Comparison of ENCODE assay signal across 1 cellular context in genomic region chr15:66719471-66719870, GRCh38.
TF ChIP-seq lines count a peak whose summit lies in the region.

No MANE protein-coding gene starts in this region.

TF ChIP-seq in K562, 482 proteins besides CTCF, POLR2A, EP300 and RAD21:
- no peak for TF ChIP-seq TEAD4 (IDR thresholded peaks at IDR 0.05; ENCODE audit: low read length)
- TF ChIP-seq TEAD4 (CRISPR knock-in tag; IDR thresholded peaks at IDR 0.05; ENCODE audit: borderline replicate concordance): no peak
- 0 out of 4 replicates have a peak, but pooled peaks have one; percentile 35 to 40 for TF ChIP-seq UBTF (IDR thresholded peaks at IDR 0.05; ENCODE audit: borderline replicate concordance in 1 of 2, low read depth in 2 of 2, low read length in 2 of 2)
- TF ChIP-seq MYNN (IDR thresholded peaks at IDR 0.05): peak; percentile 62; the same call in 1 of the 2 replicates
- TF ChIP-seq MYNN (CRISPR knock-in tag; IDR thresholded peaks at IDR 0.05): no peak
- TF ChIP-seq RCOR1 (IDR thresholded peaks at IDR 0.05; ENCODE audit: borderline replicate concordance in 1 of 2, low read depth in 2 of 2, low read length in 2 of 2): peak in 1 of 2 experiments; percentile 30; a peak in 1 of 4 replicates
- peak; percentile 30; the same call in 1 of the 2 replicates for TF ChIP-seq TCF3 (CRISPR knock-in tag; IDR thresholded peaks at IDR 0.05)
- TF ChIP-seq MGA (IDR thresholded peaks at IDR 0.05): no peak
- TF ChIP-seq CTBP1 (IDR thresholded peaks at IDR 0.05; ENCODE audit: borderline replicate concordance): peak; percentile 48; the same call in 1 of the 2 replicates
- TF ChIP-seq ZNF24 (IDR thresholded peaks at IDR 0.05): 0 out of 2 replicates have a peak, but pooled peaks have one; percentile 16
- TF ChIP-seq LEF1 (IDR thresholded peaks at IDR 0.05): no peak
- 0 out of 2 replicates have a peak, but pooled peaks have one; percentile 7 for TF ChIP-seq ZNF592 (IDR thresholded peaks at IDR 0.05)
- TF ChIP-seq ZKSCAN8 (CRISPR knock-in tag; IDR thresholded peaks at IDR 0.05): 0 out of 2 replicates have a peak, but pooled peaks have one; percentile 22
